ENCODE assay signal across 8 cellular contexts in genomic region chr21:36589352-36589971, GRCh38.
A peak's percentile ranks its signal among the peaks of the same experiment; 100 is the strongest.
DNase-seq lines count a peak whose midpoint lies in the region; ATAC-seq and TF ChIP-seq lines count a peak whose summit lies in the region.

No MANE protein-coding gene starts in this region.

- no peaks in the 10 kb centered on the region for H3K36me3 ChIP-seq in NT2/D1 (ENCODE audit: insufficient read depth, insufficient read length, low read length)

- no peak overlapping the region for H3K9ac ChIP-seq in NT2/D1 (ENCODE audit: insufficient read length, low read depth)

- H3K4me1 ChIP-seq in NT2/D1 (ENCODE audit: insufficient read depth, insufficient read length): no peaks in the 10 kb centered on the region

- no peak overlapping the region for H3K27ac ChIP-seq in dorsolateral prefrontal cortex

- H3K36me3 Mint-ChIP-seq in natural killer cell: no peaks in the 10 kb centered on the region

- no peak overlapping the region for H3K4me3 ChIP-seq in AG10803 (ENCODE audit: low read length)
- H3K4me3 ChIP-seq in NT2/D1 (ENCODE audit: insufficient read length, low read depth): no peak overlapping the region
- no peak overlapping the region for H3K4me3 ChIP-seq in dorsolateral prefrontal cortex

- H3K27me3 ChIP-seq in NT2/D1 (ENCODE audit: insufficient read depth, insufficient read length) (peaks cover 3% of the 10 kb centered on the region), dorsolateral prefrontal cortex (peaks cover 0 to 12% (median 0%) of the 10 kb centered on the region in 45 donors)

- peaks cover 3 to 8% of the 10 kb centered on the region in 2 donors for H3K27me3 Mint-ChIP-seq in natural killer cell (ENCODE audit: low read depth in 2 of 2)

- TF ChIP-seq CTCF in AG10803 (conservative IDR thresholded peaks at IDR 0.05; ENCODE audit: low read length): peak; percentile 69
- peak in 46 of 56 donors; percentile 10 to 61 (median 36) for TF ChIP-seq CTCF in dorsolateral prefrontal cortex (IDR thresholded peaks at IDR 0.05 in 54 of 56, conservative IDR thresholded peaks at IDR 0.05 in 2 of 56; ENCODE audit: low read depth in 1 of 56, partially characterized antibody in 56 of 56)
- peak; percentile 42 for TF ChIP-seq CTCF in natural killer cell (IDR thresholded peaks at IDR 0.05)

- 0 out of 2 replicates have a peak, but pooled peaks cover 7% of the 10 kb centered on the region for H3K9me3 ChIP-seq in NT2/D1 (ENCODE audit: insufficient read depth, low read length)

- TF ChIP-seq POLR2A in GM18505 (IDR thresholded peaks at IDR 0.05; ENCODE audit: borderline replicate concordance, extremely low read depth, insufficient read depth, insufficient read length): no peak

- no peak overlapping the region for H3K27ac Mint-ChIP-seq in natural killer cell

- peak; percentile 63 for DNase-seq in AG10803 (ENCODE audit: low read depth)
- peak; percentile 27 for DNase-seq in GM19238 (ENCODE audit: insufficient read length, low spot score)
- peak; percentile 22 for DNase-seq in NT2/D1 (ENCODE audit: low read depth, low spot score)
- DNase-seq in dorsolateral prefrontal cortex: peak in 1 of 10 donors; percentile 14
- DNase-seq in natural killer cell: no peak
- DNase-seq in NCI-H128 (lab: John Stamatoyannopoulos, UW; ENCODE audit: unreplicated experiment): no peak

- H3K9me3 Mint-ChIP-seq in natural killer cell: no peaks in the 10 kb centered on the region

- no peaks in the 10 kb centered on the region for H3K4me1 Mint-ChIP-seq in natural killer cell

- H3K4me3 Mint-ChIP-seq in natural killer cell: no peak overlapping the region

- intact Hi-C loops in dorsolateral prefrontal cortex (cut with DNase I): no loop called here
- intact Hi-C loops in natural killer cell (cut with micrococcal nuclease): loop anchor here (1.0 to 5.0 kb wide), 2 partner anchors 87 to 169 kb away; no protein-coding TSS in a partner anchor

- ATAC-seq in natural killer cell (peak; percentile 52 to 85 (median 52)), HG03095 (IDR thresholded peaks at IDR 0.05; ENCODE audit: unreplicated experiment) (no peak), GM18505 (IDR thresholded peaks at IDR 0.05; ENCODE audit: unreplicated experiment) (no peak)

Comparison
In these comparisons a context has a peak if more than half of its experiments do, and no peak if none do; other contexts are left out.
1. DNase-seq: peak in AG10803 (single experiment), GM19238 (single experiment) and NT2/D1 (single experiment); none in natural killer cell (single experiment) and NCI-H128 (single experiment).
2. ATAC-seq: peak in natural killer cell (3 of 3); none in HG03095 (single experiment) and GM18505 (single experiment).
3. Peak in every context shown above with its lines, with median percentiles within 50 percentile points of each other: CTCF ChIP-seq.